1 cellular context compared by ENCODE assay signal in the genomic region with DNA sequence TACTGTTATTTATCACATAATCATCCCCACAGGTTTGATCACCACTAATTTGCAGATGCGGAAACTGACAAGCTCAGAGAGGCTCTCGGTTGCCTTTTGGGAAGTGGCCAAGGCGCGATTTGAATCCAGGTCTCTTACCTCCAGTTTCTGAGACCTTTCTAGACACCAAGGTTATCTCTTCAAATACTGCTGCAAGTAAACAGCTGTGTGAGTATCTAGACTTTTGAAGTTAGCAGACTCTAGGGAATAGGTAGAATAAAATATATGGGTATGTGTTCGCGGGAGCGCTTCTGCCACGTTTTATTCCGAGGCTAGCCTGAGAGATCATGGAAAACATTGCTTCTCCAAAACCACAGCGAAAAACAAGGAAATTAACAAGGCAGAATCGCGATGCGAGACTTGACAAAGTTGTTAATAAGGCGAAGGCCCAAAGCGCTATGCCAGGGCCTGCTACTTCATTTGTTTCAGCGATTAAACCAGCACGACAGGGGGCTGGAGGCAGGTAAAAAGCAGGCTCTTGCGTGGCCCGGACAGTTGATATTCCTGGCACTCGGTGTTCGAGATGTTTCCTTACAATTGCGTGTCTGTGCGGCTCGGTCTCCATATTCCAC.
A peak's percentile ranks its signal among the peaks of the same experiment; 100 is the strongest.
TF ChIP-seq lines count a peak whose summit lies in the region.

No MANE protein-coding gene starts in this region.

TF ChIP-seq in HepG2, 621 proteins besides CTCF, POLR2A, EP300 and RAD21:
- TF ChIP-seq ZNF589 (CRISPR knock-in tag; conservative IDR thresholded peaks at IDR 0.05) = 0 out of 2 replicates have a peak, but pooled peaks have one; percentile 16
- TF ChIP-seq HDAC2 (CRISPR knock-in tag; IDR thresholded peaks at IDR 0.05) = 0 out of 2 replicates have a peak, but pooled peaks have one; percentile 5
- peak; percentile 81; the same call in 1 of the 2 replicates for TF ChIP-seq CBX2 (IDR thresholded peaks at IDR 0.05; ENCODE audit: low read depth, low read length)
- peak; percentile 23; the same call in 1 of the 2 replicates for TF ChIP-seq CBX2 (CRISPR knock-in tag; IDR thresholded peaks at IDR 0.05; ENCODE audit: low read depth)
- TF ChIP-seq ZFX (CRISPR knock-in tag; IDR thresholded peaks at IDR 0.05; ENCODE audit: low read depth) = 0 out of 2 replicates have a peak, but pooled peaks have one; percentile 9
- no peak for TF ChIP-seq ZBTB21 (CRISPR knock-in tag; IDR thresholded peaks at IDR 0.05)
- TF ChIP-seq KDM1A (CRISPR knock-in tag; IDR thresholded peaks at IDR 0.05) = no peak
- 0 out of 2 replicates have a peak, but pooled peaks have one; percentile 0 for TF ChIP-seq ZNF850 (CRISPR knock-in tag; conservative IDR thresholded peaks at IDR 0.05)
- TF ChIP-seq, protein P1, sequence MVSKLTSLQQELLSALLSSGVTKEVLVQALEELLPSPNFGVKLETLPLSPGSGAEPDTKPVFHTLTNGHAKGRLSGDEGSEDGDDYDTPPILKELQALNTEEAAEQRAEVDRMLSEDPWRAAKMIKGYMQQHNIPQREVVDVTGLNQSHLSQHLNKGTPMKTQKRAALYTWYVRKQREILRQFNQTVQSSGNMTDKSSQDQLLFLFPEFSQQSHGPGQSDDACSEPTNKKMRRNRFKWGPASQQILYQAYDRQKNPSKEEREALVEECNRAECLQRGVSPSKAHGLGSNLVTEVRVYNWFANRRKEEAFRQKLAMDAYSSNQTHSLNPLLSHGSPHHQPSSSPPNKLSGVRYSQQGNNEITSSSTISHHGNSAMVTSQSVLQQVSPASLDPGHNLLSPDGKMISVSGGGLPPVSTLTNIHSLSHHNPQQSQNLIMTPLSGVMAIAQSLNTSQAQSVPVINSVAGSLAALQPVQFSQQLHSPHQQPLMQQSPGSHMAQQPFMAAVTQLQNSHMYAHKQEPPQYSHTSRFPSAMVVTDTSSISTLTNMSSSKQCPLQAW (CRISPR knock-in tag; IDR thresholded peaks at IDR 0.05) = peak; percentile 59; the same call in 1 of the 2 replicates
- no peak for TF ChIP-seq FOXO1 (CRISPR knock-in tag; IDR thresholded peaks at IDR 0.05)
- TF ChIP-seq ZNF263 (CRISPR knock-in tag; IDR thresholded peaks at IDR 0.05) = no peak
- TF ChIP-seq GATAD2A (CRISPR knock-in tag; IDR thresholded peaks at IDR 0.05) = peak; percentile 11; the same call in 1 of the 2 replicates
- TF ChIP-seq, protein P2, sequence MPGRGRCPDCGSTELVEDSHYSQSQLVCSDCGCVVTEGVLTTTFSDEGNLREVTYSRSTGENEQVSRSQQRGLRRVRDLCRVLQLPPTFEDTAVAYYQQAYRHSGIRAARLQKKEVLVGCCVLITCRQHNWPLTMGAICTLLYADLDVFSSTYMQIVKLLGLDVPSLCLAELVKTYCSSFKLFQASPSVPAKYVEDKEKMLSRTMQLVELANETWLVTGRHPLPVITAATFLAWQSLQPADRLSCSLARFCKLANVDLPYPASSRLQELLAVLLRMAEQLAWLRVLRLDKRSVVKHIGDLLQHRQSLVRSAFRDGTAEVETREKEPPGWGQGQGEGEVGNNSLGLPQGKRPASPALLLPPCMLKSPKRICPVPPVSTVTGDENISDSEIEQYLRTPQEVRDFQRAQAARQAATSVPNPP (CRISPR knock-in tag; IDR thresholded peaks at IDR 0.05) = 0 out of 2 replicates have a peak, but pooled peaks have one; percentile 4
- 0 out of 2 replicates have a peak, but pooled peaks have one; percentile 13 for TF ChIP-seq PHF21A (CRISPR knock-in tag; IDR thresholded peaks at IDR 0.05)
- TF ChIP-seq SNAI1 (CRISPR knock-in tag; IDR thresholded peaks at IDR 0.05; ENCODE audit: borderline replicate concordance) = 0 out of 2 replicates have a peak, but pooled peaks have one; percentile 38
- peak; percentile 0; the same call in 1 of the 2 replicates for TF ChIP-seq HOXA9 (CRISPR knock-in tag; IDR thresholded peaks at IDR 0.05; ENCODE audit: borderline replicate concordance)
- TF ChIP-seq ZNF350 (CRISPR knock-in tag; IDR thresholded peaks at IDR 0.05; ENCODE audit: borderline replicate concordance, low read depth) = 0 out of 2 replicates have a peak, but pooled peaks have one; percentile 19
- TF ChIP-seq ZBTB38 (CRISPR knock-in tag; IDR thresholded peaks at IDR 0.05) = peak; percentile 28
- TF ChIP-seq ARID2 (CRISPR knock-in tag; IDR thresholded peaks at IDR 0.05; ENCODE audit: borderline replicate concordance) = peak; percentile 75; the same call in 1 of the 2 replicates
- TF ChIP-seq, protein P3, sequence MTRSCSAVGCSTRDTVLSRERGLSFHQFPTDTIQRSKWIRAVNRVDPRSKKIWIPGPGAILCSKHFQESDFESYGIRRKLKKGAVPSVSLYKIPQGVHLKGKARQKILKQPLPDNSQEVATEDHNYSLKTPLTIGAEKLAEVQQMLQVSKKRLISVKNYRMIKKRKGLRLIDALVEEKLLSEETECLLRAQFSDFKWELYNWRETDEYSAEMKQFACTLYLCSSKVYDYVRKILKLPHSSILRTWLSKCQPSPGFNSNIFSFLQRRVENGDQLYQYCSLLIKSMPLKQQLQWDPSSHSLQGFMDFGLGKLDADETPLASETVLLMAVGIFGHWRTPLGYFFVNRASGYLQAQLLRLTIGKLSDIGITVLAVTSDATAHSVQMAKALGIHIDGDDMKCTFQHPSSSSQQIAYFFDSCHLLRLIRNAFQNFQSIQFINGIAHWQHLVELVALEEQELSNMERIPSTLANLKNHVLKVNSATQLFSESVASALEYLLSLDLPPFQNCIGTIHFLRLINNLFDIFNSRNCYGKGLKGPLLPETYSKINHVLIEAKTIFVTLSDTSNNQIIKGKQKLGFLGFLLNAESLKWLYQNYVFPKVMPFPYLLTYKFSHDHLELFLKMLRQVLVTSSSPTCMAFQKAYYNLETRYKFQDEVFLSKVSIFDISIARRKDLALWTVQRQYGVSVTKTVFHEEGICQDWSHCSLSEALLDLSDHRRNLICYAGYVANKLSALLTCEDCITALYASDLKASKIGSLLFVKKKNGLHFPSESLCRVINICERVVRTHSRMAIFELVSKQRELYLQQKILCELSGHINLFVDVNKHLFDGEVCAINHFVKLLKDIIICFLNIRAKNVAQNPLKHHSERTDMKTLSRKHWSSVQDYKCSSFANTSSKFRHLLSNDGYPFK (CRISPR knock-in tag; IDR thresholded peaks at IDR 0.05; ENCODE audit: borderline replicate concordance) = peak; percentile 39; the same call in 1 of the 2 replicates
- TF ChIP-seq, protein P4, sequence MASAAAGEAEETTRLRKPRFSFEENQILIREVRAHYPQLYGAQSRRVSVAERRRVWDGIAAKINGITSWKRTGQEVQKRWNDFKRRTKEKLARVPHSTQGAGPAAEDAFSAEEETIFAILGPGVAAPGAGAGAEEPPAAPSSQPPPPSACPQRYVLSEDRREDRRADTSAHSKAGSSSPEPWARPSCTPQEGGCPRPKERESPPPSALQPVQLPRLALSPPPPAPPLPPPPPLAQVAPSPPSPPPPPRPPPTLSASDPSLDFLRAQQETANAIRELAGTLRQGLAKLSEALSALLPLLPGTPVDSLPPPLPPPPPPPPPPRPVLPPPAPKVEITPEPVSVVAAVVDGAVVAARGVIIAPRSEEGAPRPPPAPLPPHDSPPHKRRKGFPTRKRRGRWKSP (CRISPR knock-in tag; IDR thresholded peaks at IDR 0.05) = peak; percentile 23; the same call in 1 of the 2 replicates
- peak; percentile 86 for TF ChIP-seq ZNF501 (CRISPR knock-in tag; IDR thresholded peaks at IDR 0.05)
- 0 out of 2 replicates have a peak, but pooled peaks have one; percentile 47 for TF ChIP-seq ZNF672 (CRISPR knock-in tag; IDR thresholded peaks at IDR 0.05)
- no peak for TF ChIP-seq ZNF543 (CRISPR knock-in tag; IDR thresholded peaks at IDR 0.05)
- 0 out of 2 replicates have a peak, but pooled peaks have one; percentile 22 for TF ChIP-seq ZNF607 (CRISPR knock-in tag; IDR thresholded peaks at IDR 0.05; ENCODE audit: borderline replicate concordance)
- TF ChIP-seq ZKSCAN1 (IDR thresholded peaks at IDR 0.05; ENCODE audit: low read length) = no peak
- TF ChIP-seq ZNF547 (CRISPR knock-in tag; IDR thresholded peaks at IDR 0.05) = peak; percentile 11; the same call in 1 of the 2 replicates
- TF ChIP-seq, protein P5, sequence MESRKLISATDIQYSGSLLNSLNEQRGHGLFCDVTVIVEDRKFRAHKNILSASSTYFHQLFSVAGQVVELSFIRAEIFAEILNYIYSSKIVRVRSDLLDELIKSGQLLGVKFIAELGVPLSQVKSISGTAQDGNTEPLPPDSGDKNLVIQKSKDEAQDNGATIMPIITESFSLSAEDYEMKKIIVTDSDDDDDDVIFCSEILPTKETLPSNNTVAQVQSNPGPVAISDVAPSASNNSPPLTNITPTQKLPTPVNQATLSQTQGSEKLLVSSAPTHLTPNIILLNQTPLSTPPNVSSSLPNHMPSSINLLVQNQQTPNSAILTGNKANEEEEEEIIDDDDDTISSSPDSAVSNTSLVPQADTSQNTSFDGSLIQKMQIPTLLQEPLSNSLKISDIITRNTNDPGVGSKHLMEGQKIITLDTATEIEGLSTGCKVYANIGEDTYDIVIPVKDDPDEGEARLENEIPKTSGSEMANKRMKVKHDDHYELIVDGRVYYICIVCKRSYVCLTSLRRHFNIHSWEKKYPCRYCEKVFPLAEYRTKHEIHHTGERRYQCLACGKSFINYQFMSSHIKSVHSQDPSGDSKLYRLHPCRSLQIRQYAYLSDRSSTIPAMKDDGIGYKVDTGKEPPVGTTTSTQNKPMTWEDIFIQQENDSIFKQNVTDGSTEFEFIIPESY (CRISPR knock-in tag; IDR thresholded peaks at IDR 0.05) = peak; percentile 17; the same call in 1 of the 2 replicates
- 0 out of 2 replicates have a peak, but pooled peaks have one; percentile 63 for TF ChIP-seq ZNF572 (CRISPR knock-in tag; IDR thresholded peaks at IDR 0.05)
